Comparison of ENCODE assay signal across 6 cellular contexts in genomic region chr2:238271686-238272085, GRCh38. TPM values are rescaled to one million over a fixed set of nuclear protein-coding genes. Genes with fewer than 3 reads are reported as not detected.
DNase-seq lines count a peak whose midpoint lies in the region; ATAC-seq and TF ChIP-seq lines count a peak whose summit lies in the region.
"Not testable (repeated sequence)": the region's sequence is repeated elsewhere in the genome, so short reads cannot be mapped to it uniquely, and the experiment has no call there.

No MANE protein-coding gene starts in this region.

- H3K36me3 Mint-ChIP-seq in mesothelial cell of epicardium (peaks cover 21% of the 10 kb centered on the region), progenitor cell of endocrine pancreas (ENCODE audit: insufficient read depth) (peaks cover 30% of the 10 kb centered on the region)
- peaks cover 10% of the 10 kb centered on the region for H3K36me3 Mint-ChIP-seq in natural killer cell treated with Interleukin-12 subunit alpha and Interleukin-12 subunit beta and Interleukin-15 and Interleukin-18, amount 100 ng/mL, for 72 hours

- H3K9me3 Mint-ChIP-seq in mesothelial cell of epicardium; natural killer cell treated with Interleukin-12 subunit alpha and Interleukin-12 subunit beta and Interleukin-15 and Interleukin-18, amount 100 ng/mL, for 72 hours; progenitor cell of endocrine pancreas (ENCODE audit: low read depth): not testable (repeated sequence)

- H3K4me1 Mint-ChIP-seq in mesothelial cell of epicardium (peaks cover 14% of the 10 kb centered on the region), progenitor cell of endocrine pancreas (ENCODE audit: low read depth) (peaks cover 13% of the 10 kb centered on the region)
- not testable (repeated sequence) for H3K4me1 Mint-ChIP-seq in natural killer cell treated with Interleukin-12 subunit alpha and Interleukin-12 subunit beta and Interleukin-15 and Interleukin-18, amount 100 ng/mL, for 72 hours (ENCODE audit: low read depth in 2 of 2)

- H3K27me3 Mint-ChIP-seq in mesothelial cell of epicardium (ENCODE audit: low read depth); natural killer cell treated with Interleukin-12 subunit alpha and Interleukin-12 subunit beta and Interleukin-15 and Interleukin-18, amount 100 ng/mL, for 72 hours; progenitor cell of endocrine pancreas: not testable (repeated sequence)

- CTCF ChIA-PET in RWPE1 (lab: Yijun Ruan, JAX): not testable (repeated sequence)

- H3K4me3 ChIP-seq in fibroblast of villous mesenchyme (ENCODE audit: low read depth, low read length): not testable (repeated sequence)

- DNase-seq in RWPE1 (ENCODE audit: low spot score); mesothelial cell of epicardium (ENCODE audit: low spot score in 2 of 2, unreplicated experiment in 2 of 2); progenitor cell of endocrine pancreas (ENCODE audit: low spot score, unreplicated experiment): not testable (repeated sequence)
- DNase-seq in fibroblast of villous mesenchyme (ENCODE audit: low read depth) (peak; percentile 40), left kidney (ENCODE audit: low read depth, low spot score) (peak; percentile 50)
- DNase-seq in natural killer cell treated with Interleukin-12 subunit alpha and Interleukin-12 subunit beta and Interleukin-15 and Interleukin-18, amount 100 ng/mL, for 72 hours (ENCODE audit: low spot score): peak; percentile 32

- H3K27ac Mint-ChIP-seq in mesothelial cell of epicardium: peak overlapping the region; percentile 59
- H3K27ac Mint-ChIP-seq in natural killer cell treated with Interleukin-12 subunit alpha and Interleukin-12 subunit beta and Interleukin-15 and Interleukin-18, amount 100 ng/mL, for 72 hours: not testable (repeated sequence)
- H3K27ac Mint-ChIP-seq in progenitor cell of endocrine pancreas: peak overlapping the region; percentile 53

- not testable (repeated sequence) for ATAC-seq in natural killer cell treated with Interleukin-12 subunit alpha and Interleukin-12 subunit beta and Interleukin-15 and Interleukin-18, amount 100 ng/mL, for 72 hours

- POLR2A ChIA-PET in RWPE1 (lab: Yijun Ruan, JAX; ENCODE audit: low non-redundant PET): not testable (repeated sequence)

- TF ChIP-seq CTCF in RWPE1 (conservative IDR thresholded peaks at IDR 0.05; ENCODE audit: low read depth); fibroblast of villous mesenchyme (IDR thresholded peaks at IDR 0.05; ENCODE audit: insufficient read depth, low read depth, low read length); mesothelial cell of epicardium (IDR thresholded peaks at IDR 0.05; ENCODE audit: unreplicated experiment); progenitor cell of endocrine pancreas (IDR thresholded peaks at IDR 0.05; ENCODE audit: unreplicated experiment): not testable (repeated sequence)

- 0 out of 2 replicates have a peak overlapping the region, but pooled peaks have one; percentile 49 for H3K27ac ChIP-seq in RWPE1

- H3K4me3 Mint-ChIP-seq in mesothelial cell of epicardium; natural killer cell treated with Interleukin-12 subunit alpha and Interleukin-12 subunit beta and Interleukin-15 and Interleukin-18, amount 100 ng/mL, for 72 hours: not testable (repeated sequence)
- H3K4me3 Mint-ChIP-seq in progenitor cell of endocrine pancreas (ENCODE audit: low read depth): peak overlapping the region; percentile 25

RNA-seq across cellular contexts. Expression of gene PER2, which starts 16.7 kb away (rescaled TPM):
- total RNA-seq in fibroblast of villous mesenchyme (4.3 and 4.5 TPM in 2 replicates), mesothelial cell of epicardium (11.4 to 12.7 TPM (median 11.7 TPM) in 3 replicates), progenitor cell of endocrine pancreas (14.3 and 20.2 TPM in 2 replicates)
- 10 to 100 TPM; 13.8 to 18.4 TPM for total RNA-seq in natural killer cell treated with Interleukin-12 subunit alpha and Interleukin-12 subunit beta and Interleukin-15 and Interleukin-18, amount 100 ng/mL, for 72 hours

RNA-seq across cellular contexts. Expression of gene HES6, which starts 31.8 kb away (rescaled TPM):
- total RNA-seq in fibroblast of villous mesenchyme: 2.2 and 6.1 TPM in 2 replicates
- 4.2 to 5.1 TPM (median 4.3 TPM) in 3 replicates for total RNA-seq in mesothelial cell of epicardium
- 10 to 100 TPM in 1 of 2 donors, 1 to 10 TPM in 1; 5.7 to 11.3 TPM for total RNA-seq in natural killer cell treated with Interleukin-12 subunit alpha and Interleukin-12 subunit beta and Interleukin-15 and Interleukin-18, amount 100 ng/mL, for 72 hours
- 64.2 and 64.7 TPM in 2 replicates for total RNA-seq in progenitor cell of endocrine pancreas

RNA-seq across cellular contexts. Expression of gene TRAF3IP1, which starts 48.6 kb away (rescaled TPM):
- 7.8 and 8.4 TPM in 2 replicates for total RNA-seq in fibroblast of villous mesenchyme
- total RNA-seq in mesothelial cell of epicardium: 17.5 to 23.2 TPM (median 21.4 TPM) in 3 replicates
- total RNA-seq in natural killer cell treated with Interleukin-12 subunit alpha and Interleukin-12 subunit beta and Interleukin-15 and Interleukin-18, amount 100 ng/mL, for 72 hours: 10 to 100 TPM in 1 of 2 donors, 1 to 10 TPM in 1; 7.9 to 10.6 TPM
- 26.1 and 27.0 TPM in 2 replicates for total RNA-seq in progenitor cell of endocrine pancreas
